Comparison of ENCODE assay signal across 9 cellular contexts in the genomic region with DNA sequence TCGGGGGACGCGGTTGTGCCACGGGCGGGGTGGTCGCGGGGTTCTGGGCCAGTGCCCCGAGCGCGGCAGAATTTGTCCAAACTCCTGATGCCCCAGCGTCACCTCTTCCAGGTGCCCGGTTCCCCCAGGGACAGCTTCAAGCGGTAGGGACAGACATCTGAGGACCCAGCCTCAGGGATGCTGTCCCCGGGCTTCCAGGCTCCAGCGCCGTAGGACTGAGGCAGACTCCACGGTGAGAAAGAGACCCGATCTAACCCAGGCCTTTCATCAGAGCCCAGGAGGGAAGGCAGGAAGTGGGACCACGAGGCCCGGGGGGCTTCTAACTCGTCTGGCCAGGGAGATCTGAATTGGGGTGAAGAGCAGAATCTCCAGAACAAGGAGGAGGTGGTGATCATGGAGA. TPM values are rescaled to one million over a fixed set of nuclear protein-coding genes. Genes with fewer than 3 reads are reported as not detected.
DNase-seq lines count a peak whose midpoint lies in the region; ATAC-seq, FAIRE-seq and TF ChIP-seq lines count a peak whose summit lies in the region.
"Not testable (repeated sequence)": the region's sequence is repeated elsewhere in the genome, so short reads cannot be mapped to it uniquely, and the experiment has no call there.
"Had no signal": no experiment of that assay in that cellular context is flagged by ENCODE, and none has a peak within 500 bp of the region (broad histone marks: within the 10 kb centered on the region; RNA-seq: fewer than 3 reads in every experiment).

No MANE protein-coding gene starts in this region.

- peak overlapping the region; percentile 92 for H2AFZ ChIP-seq in GM12878 (ENCODE audit: control insufficient read depth, low read depth, low read length)

- peaks cover 13% of the 10 kb centered on the region for H3K36me3 Mint-ChIP-seq in T-helper 1 cell treated with Interleukin-12 subunit alpha and Interleukin-12 subunit beta and Interleukin-4 antibody, amounts not matched to agents 30 μg/mL and 1 μg/mL, for 36 hours (ENCODE audit: low read depth)
- peaks cover 27% of the 10 kb centered on the region for H3K36me3 Mint-ChIP-seq in progenitor cell of endocrine pancreas (ENCODE audit: insufficient read depth)

- H3K4me1 Mint-ChIP-seq in T-helper 1 cell treated with Interleukin-12 subunit alpha and Interleukin-12 subunit beta and Interleukin-4 antibody, amounts not matched to agents 30 μg/mL and 1 μg/mL, for 36 hours (ENCODE audit: low read depth); progenitor cell of endocrine pancreas (ENCODE audit: low read depth): not testable (repeated sequence)

- not testable (repeated sequence) for TF ChIP-seq CTCF in GM12865 (IDR thresholded peaks at IDR 0.05; ENCODE audit: insufficient read depth, low read depth, low read length, missing control alignments); GM12878 (IDR thresholded peaks at IDR 0.05 in 2 of 3, conservative IDR thresholded peaks at IDR 0.05 in 1 of 3; ENCODE audit: control insufficient read depth in 2 of 3, extremely low read depth in 1 of 3, insufficient read depth in 1 of 3, low read depth in 3 of 3, low read length in 3 of 3); fibroblast of pulmonary artery (IDR thresholded peaks at IDR 0.05; ENCODE audit: low read length, missing control alignments); lower leg skin (IDR thresholded peaks at IDR 0.05); progenitor cell of endocrine pancreas (IDR thresholded peaks at IDR 0.05; ENCODE audit: unreplicated experiment)

- H3K4me3 Mint-ChIP-seq in T-helper 1 cell treated with Interleukin-12 subunit alpha and Interleukin-12 subunit beta and Interleukin-4 antibody, amounts not matched to agents 30 μg/mL and 1 μg/mL, for 36 hours: peak overlapping the region; percentile 91
- H3K4me3 Mint-ChIP-seq in progenitor cell of endocrine pancreas (ENCODE audit: low read depth): peak overlapping the region; percentile 89

- H3K4me3 ChIP-seq in GM12865 (ENCODE audit: low read depth, low read length): peak overlapping the region; percentile 39
- peak overlapping the region; percentile 68; the same call in 1 of the 2 replicates for H3K4me3 ChIP-seq in GM12878
- peak overlapping the region; percentile 59 for H3K4me3 ChIP-seq in fibroblast of pulmonary artery (replicated peaks; ENCODE audit: low read depth, low read length)
- H3K4me3 ChIP-seq in lower leg skin (ENCODE audit: low read depth, poor library complexity, severe bottlenecking): peak overlapping the region; percentile 47
- H3K4me3 ChIP-seq in urinary bladder (ENCODE audit: low read depth, low read length): peak overlapping the region; percentile 34

- intact Hi-C loops in GM12878 (cut with micrococcal nuclease; ENCODE audit: unreplicated experiment); lower leg skin (cut with DNase I; ENCODE audit: low total_unique reads): not testable (repeated sequence)

- H4K20me1 ChIP-seq in GM12878 (ENCODE audit: control insufficient read depth, insufficient read depth): not testable (repeated sequence)

- not testable (repeated sequence) for TF ChIP-seq POLR2A in GM12878 (IDR thresholded peaks at IDR 0.05; ENCODE audit: low read depth, low read length); lower leg skin (IDR thresholded peaks at IDR 0.05)

- H3K36me3 ChIP-seq in GM12878 (ENCODE audit: control insufficient read depth in 2 of 2, insufficient read depth in 2 of 2, low read length in 1 of 2); urinary bladder (ENCODE audit: insufficient read depth): not testable (repeated sequence)

- not testable (repeated sequence) for H3K4me2 ChIP-seq in GM12878 (ENCODE audit: control insufficient read depth, insufficient read depth)

- not testable (repeated sequence) for H3K79me2 ChIP-seq in GM12878 (ENCODE audit: control insufficient read depth, insufficient read depth, low read length)

- SMC1A ChIA-PET in GM12878 (lab: Charles Lee; ENCODE audit: uncharacterized antibody, unreplicated experiment): not testable (repeated sequence)

- H3K27ac ChIP-seq in GM12878 (ENCODE audit: control insufficient read depth, insufficient read depth); urinary bladder (ENCODE audit: low read depth): not testable (repeated sequence)

- ATAC-seq in HG03432 (IDR thresholded peaks at IDR 0.05; ENCODE audit: unreplicated experiment): peak; percentile 10
- ATAC-seq in GM12878: peak; percentile 22

- H3K27me3 ChIP-seq in GM12878 (replicated peaks in 1 of 2; ENCODE audit: control insufficient read depth in 2 of 2, insufficient read depth in 2 of 2, low read length in 1 of 2): not testable (repeated sequence)

- not testable (repeated sequence) for H3K4me1 ChIP-seq in GM12878 (ENCODE audit: control insufficient read depth, insufficient read depth, low read length); urinary bladder (ENCODE audit: insufficient read depth)

- H3K27me3 Mint-ChIP-seq in T-helper 1 cell treated with Interleukin-12 subunit alpha and Interleukin-12 subunit beta and Interleukin-4 antibody, amounts not matched to agents 30 μg/mL and 1 μg/mL, for 36 hours (ENCODE audit: low read depth); progenitor cell of endocrine pancreas: not testable (repeated sequence)

- TF ChIP-seq RAD21 in GM12878 (IDR thresholded peaks at IDR 0.05; ENCODE audit: insufficient read depth, low read depth, low read length): not testable (repeated sequence)

- TSS peak; percentile 93 for BruUV-seq in GM12878 (replicated peaks; lab: Mats Ljungman, UMichigan)

- H3K9ac ChIP-seq in GM12878 (ENCODE audit: control insufficient read depth, insufficient read depth, low read length): not testable (repeated sequence)

- 0% methylated on average over 2 of the region's 21 CpGs for WGBS in GM12878 (ENCODE audit: insufficient coverage, insufficient replicate concordance, low lambda C conversion rate, missing lambda C conversion rate)
- WGBS in lower leg skin, 2 donors: no CpG with 5 or more reads among the region's 21 CpGs
- WGBS in urinary bladder: 0% methylated on average over 10 of the region's 21 CpGs

- CTCF ChIA-PET in GM12878 (lab: Yijun Ruan, JAX): not testable (repeated sequence)

- in situ Hi-C loops in GM12878 (cut with MboI): not testable (repeated sequence)

- H3K9me3 ChIP-seq in GM12878 (replicated peaks; ENCODE audit: control insufficient read depth, insufficient read depth, low read length): not testable (repeated sequence)

- FAIRE-seq in GM12878 (lab: Jason Lieb, UNC): not testable (repeated sequence)

- not testable (repeated sequence) for TF ChIP-seq EP300 in GM12878 (IDR thresholded peaks at IDR 0.05; ENCODE audit: borderline replicate concordance in 1 of 2, control insufficient read depth in 1 of 2, low read depth in 2 of 2, low read length in 2 of 2)

- peak overlapping the region; percentile 84 for H3K27ac Mint-ChIP-seq in T-helper 1 cell treated with Interleukin-12 subunit alpha and Interleukin-12 subunit beta and Interleukin-4 antibody, amounts not matched to agents 30 μg/mL and 1 μg/mL, for 36 hours
- H3K27ac Mint-ChIP-seq in progenitor cell of endocrine pancreas: peak overlapping the region; percentile 90

- not testable (repeated sequence) for DNase-seq in GM12865 (ENCODE audit: low read depth); GM12878 (ENCODE audit: low read depth, low spot score); fibroblast of pulmonary artery (ENCODE audit: low read depth); lower leg skin (ENCODE audit: low spot score in 2 of 2); progenitor cell of endocrine pancreas (ENCODE audit: low spot score, unreplicated experiment)

- RAD21 ChIA-PET in GM12878 (lab: Charles Lee; ENCODE audit: unreplicated experiment): not testable (repeated sequence)

- POLR2A ChIA-PET in GM12878 (lab: Charles Lee): not testable (repeated sequence)

- H3K9me3 Mint-ChIP-seq in T-helper 1 cell treated with Interleukin-12 subunit alpha and Interleukin-12 subunit beta and Interleukin-4 antibody, amounts not matched to agents 30 μg/mL and 1 μg/mL, for 36 hours; progenitor cell of endocrine pancreas (ENCODE audit: low read depth): not testable (repeated sequence)

RNA-seq across cellular contexts. Expression of a gene that starts 0.4 kb away (rescaled TPM):
- total RNA-seq in GM12878 (2013; cell fraction: nucleolus; rRNA removed): 29.3 and 36.8 TPM in 2 replicates
- total RNA-seq in GM12878 (2014; rRNA removed) (19.3 and 22.8 TPM in 2 replicates), GM12878 (2014; rRNA removed; fragmentation: Illumina TruSeq; extraction: Trizol) (27.5 and 31.2 TPM in 2 replicates), GM12878 (2021) (20.1 and 23.7 TPM in 2 replicates), lower leg skin (10 to 100 TPM in 3 of 4 donors, 1 to 10 TPM in 1; 6.0 to 34.6 (median 21.2) TPM), progenitor cell of endocrine pancreas (97.0 and 98.0 TPM in 2 replicates), urinary bladder (50.4 TPM)
- 9.0 TPM for polyA plus RNA-seq in GM12878 (2011; ENCODE audit: low read depth)
- polyA plus RNA-seq in GM12878 (2011; rRNA removed) (17.0 and 24.2 TPM in 2 replicates), GM12878 (2014; fragmentation: Illumina TruSeq; extraction: Trizol) (25.5 and 29.9 TPM in 2 replicates), GM12878 (2014; fragmentation: Nextera tagmentation; extraction: Ambion mirVana) (10 to 100 TPM in 1 of 2 experiments, 1 to 10 TPM in 1; 8.1 to 12.1 TPM), GM12878 (2014; rRNA removed) (8.5 and 19.8 TPM in 2 replicates), GM12878 (2016; fragmentation: Nextera tagmentation; extraction: Ambion mirVana) (10 to 100 TPM; 12.8 to 14.8 TPM), urinary bladder (9.4 TPM)
- 11.2 and 13.2 TPM in 2 replicates for polyA plus RNA-seq in GM12878 (2011; cell fraction: cytosol; rRNA removed)
- 11.2 and 14.5 TPM in 2 replicates for polyA plus RNA-seq in GM12878 (2011; cell fraction: nucleus; rRNA removed)
- 9.3 and 11.6 TPM in 2 replicates for polyA plus RNA-seq in GM12878 (2012)
- polyA minus RNA-seq in GM12878 (2011; rRNA and poly(A)+ RNA removed): 16.8 and 22.4 TPM in 2 replicates
- 8.3 and 9.7 TPM in 2 replicates for polyA minus RNA-seq in GM12878 (2011; cell fraction: cytosol; rRNA and poly(A)+ RNA removed)
- polyA minus RNA-seq in GM12878 (2011; cell fraction: nucleus; rRNA and poly(A)+ RNA removed): 4.6 and 7.6 TPM in 2 replicates

RNA-seq across cellular contexts. Expression of a gene that starts 15.8 kb away (rescaled TPM):
- 27.9 and 40.4 TPM in 2 replicates for total RNA-seq in GM12878 (2013; cell fraction: nucleolus; rRNA removed)
- total RNA-seq in GM12878 (2014; rRNA removed) (10.6 and 13.7 TPM in 2 replicates), GM12878 (2014; rRNA removed; fragmentation: Illumina TruSeq; extraction: Trizol) (9.6 and 10.7 TPM in 2 replicates), GM12878 (2021) (9.1 and 11.9 TPM in 2 replicates), lower leg skin (10 to 100 TPM; 33.2 to 80.1 (median 48.9) TPM), progenitor cell of endocrine pancreas (25.0 and 28.0 TPM in 2 replicates), urinary bladder (37.4 TPM)
- polyA plus RNA-seq in GM12878 (2011; ENCODE audit: low read depth): 7.1 TPM
- polyA plus RNA-seq in GM12878 (2011; rRNA removed) (11.9 and 15.1 TPM in 2 replicates), GM12878 (2014; fragmentation: Illumina TruSeq; extraction: Trizol) (7.4 and 10.5 TPM in 2 replicates), GM12878 (2014; fragmentation: Nextera tagmentation; extraction: Ambion mirVana) (1 to 10 TPM; 3.9 to 6.4 TPM), GM12878 (2014; rRNA removed) (8.5 and 10.3 TPM in 2 replicates), GM12878 (2016; fragmentation: Nextera tagmentation; extraction: Ambion mirVana) (1 to 10 TPM; 2.6 to 3.3 TPM), urinary bladder (30.5 TPM)
- polyA plus RNA-seq in GM12878 (2011; cell fraction: cytosol; rRNA removed): 10.3 and 11.6 TPM in 2 replicates
- 12.4 and 15.1 TPM in 2 replicates for polyA plus RNA-seq in GM12878 (2011; cell fraction: nucleus; rRNA removed)
- 9.2 and 11.3 TPM in 2 replicates for polyA plus RNA-seq in GM12878 (2012)
- polyA minus RNA-seq in GM12878 (2011; rRNA and poly(A)+ RNA removed): 17.4 and 22.8 TPM in 2 replicates
- polyA minus RNA-seq in GM12878 (2011; cell fraction: cytosol; rRNA and poly(A)+ RNA removed): 8.7 and 15.3 TPM in 2 replicates
- polyA minus RNA-seq in GM12878 (2011; cell fraction: nucleus; rRNA and poly(A)+ RNA removed): 17.5 and 29.4 TPM in 2 replicates

RNA-seq across cellular contexts. Expression of a gene that starts 32.1 kb away (rescaled TPM):
- total RNA-seq in GM12878 (2013; cell fraction: nucleolus; rRNA removed): 1.4 and 1.5 TPM in 2 replicates
- total RNA-seq in GM12878 (2014; rRNA removed): not detected in 2 replicates
- total RNA-seq in GM12878 (2014; rRNA removed; fragmentation: Illumina TruSeq; extraction: Trizol): not detected in 2 replicates
- not detected in 2 replicates for total RNA-seq in GM12878 (2021)
- polyA plus RNA-seq in GM12878 (2011; ENCODE audit: low read depth): not detected
- 0.07 and 0.17 TPM in 2 replicates for polyA plus RNA-seq in GM12878 (2011; rRNA removed)
- not detected in 2 replicates for polyA plus RNA-seq in GM12878 (2011; cell fraction: cytosol; rRNA removed)
- 0.45 and 2.0 TPM in 2 replicates for polyA plus RNA-seq in GM12878 (2011; cell fraction: nucleus; rRNA removed)
- polyA plus RNA-seq in GM12878 (2012): 0.07 TPM in 1 of 2 replicates, not detected in the other
- polyA plus RNA-seq in GM12878 (2014; fragmentation: Illumina TruSeq; extraction: Trizol): not detected in 2 replicates
- not detected for polyA plus RNA-seq in GM12878 (2014; fragmentation: Nextera tagmentation; extraction: Ambion mirVana)
- polyA plus RNA-seq in GM12878 (2014; rRNA removed): 0.05 TPM in 1 of 2 replicates, not detected in the other
- under 1 TPM in 1 of 2 experiments, not detected in 1; 0.10 TPM for polyA plus RNA-seq in GM12878 (2016; fragmentation: Nextera tagmentation; extraction: Ambion mirVana)
- not detected in 2 replicates for polyA minus RNA-seq in GM12878 (2011; rRNA and poly(A)+ RNA removed)
- polyA minus RNA-seq in GM12878 (2011; cell fraction: cytosol; rRNA and poly(A)+ RNA removed): not detected in 2 replicates
- polyA minus RNA-seq in GM12878 (2011; cell fraction: nucleus; rRNA and poly(A)+ RNA removed): 0.24 TPM in 1 of 2 replicates, not detected in the other
- 1 to 10 TPM in 1 of 4 donors, not detected in 3; 1.0 TPM for total RNA-seq in lower leg skin
- total RNA-seq in progenitor cell of endocrine pancreas: 2.4 and 2.9 TPM in 2 replicates
- 1.3 TPM for total RNA-seq in urinary bladder
- not detected for polyA plus RNA-seq in urinary bladder
- total RNA-seq: renal cortical epithelial cell had no signal
